ENCODE assay signal across 21 cellular contexts in the genomic region with DNA sequence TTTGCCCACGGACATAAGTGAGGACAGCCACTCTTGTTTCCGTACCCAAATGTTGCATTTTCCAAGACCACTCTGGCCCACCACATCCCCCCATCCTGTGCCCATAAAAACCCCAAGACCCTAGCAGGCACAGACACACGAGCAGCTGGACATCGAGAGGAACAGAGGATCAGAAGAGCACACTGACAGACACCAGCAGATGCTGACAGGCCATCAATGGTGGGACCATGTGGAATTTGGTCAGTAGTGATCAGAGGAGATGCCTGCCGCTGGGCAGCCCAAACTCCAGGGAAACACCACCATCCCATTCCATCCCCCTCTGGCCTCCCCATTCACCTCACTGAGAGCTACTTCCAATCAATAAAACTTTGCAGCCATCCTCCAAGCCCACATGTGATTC.
"Had no signal": no experiment of that assay in that cellular context is flagged by ENCODE, and none has a peak within 500 bp of the region (broad histone marks: within the 10 kb centered on the region; RNA-seq: fewer than 3 reads in every experiment).

No MANE protein-coding gene starts in this region.

- FAIRE-seq: endothelial cell of umbilical vein had no signal

- H3K36me3 ChIP-seq: heart left ventricle had no signal

- H3K27me3 Mint-ChIP-seq: activated naive CD8-positive, alpha-beta T cell; stimulated activated naive B cell treated with anti-CD40 and anti-IgM and Interleukin-4, amounts not matched to agents 10 μg/mL and 1 μg/mL and 100 μg/mL, for 72 hours had no signal

- H3K4me1 ChIP-seq: body of pancreas had no signal

- H3K36me3 Mint-ChIP-seq: stimulated activated naive B cell treated with anti-CD40 and anti-IgM and Interleukin-4, amounts not matched to agents 10 μg/mL and 1 μg/mL and 100 μg/mL, for 72 hours had no signal

- H3K4me3 Mint-ChIP-seq: activated CD8-positive, alpha-beta T cell treated with anti-CD3 and anti-CD28 coated beads, Interleukin-2, amount 10 ng/mL, durations not matched to agents 7 days and 5 days; activated naive CD8-positive, alpha-beta T cell; central memory CD8-positive, alpha-beta T cell; natural killer cell; stimulated activated naive B cell treated with anti-CD40 and anti-IgM and Interleukin-4, amounts not matched to agents 10 μg/mL and 1 μg/mL and 100 μg/mL, for 72 hours had no signal

- H3K4me3 ChIP-seq: body of pancreas, heart left ventricle, mucosa of descending colon, tibial nerve had no signal

- H3K4me1 Mint-ChIP-seq: central memory CD8-positive, alpha-beta T cell; natural killer cell; stimulated activated naive B cell treated with anti-CD40 and anti-IgM and Interleukin-4, amounts not matched to agents 10 μg/mL and 1 μg/mL and 100 μg/mL, for 72 hours had no signal

- H3K27me3 ChIP-seq: body of pancreas, heart left ventricle, tibial nerve had no signal

- ATAC-seq: activated CD8-positive, alpha-beta T cell treated with anti-CD3 and anti-CD28 coated beads, Interleukin-2, amount 10 ng/mL, durations not matched to agents 7 days and 5 days; body of pancreas; mucosa of descending colon; natural killer cell; stimulated activated naive B cell treated with anti-CD40 and anti-IgM and Interleukin-4, amounts not matched to agents 10 μg/mL and 1 μg/mL and 100 μg/mL, for 72 hours had no signal

- H3K27ac ChIP-seq: body of pancreas, tibial nerve had no signal

- H3K27ac Mint-ChIP-seq: activated CD8-positive, alpha-beta T cell treated with anti-CD3 and anti-CD28 coated beads, Interleukin-2, amount 10 ng/mL, durations not matched to agents 7 days and 5 days; activated naive CD8-positive, alpha-beta T cell; natural killer cell; stimulated activated naive B cell treated with anti-CD40 and anti-IgM and Interleukin-4, amounts not matched to agents 10 μg/mL and 1 μg/mL and 100 μg/mL, for 72 hours had no signal

- H3K9me3 ChIP-seq: body of pancreas had no signal

- H3K9me3 Mint-ChIP-seq: natural killer cell had no signal

- DNase-seq: activated CD4-positive, alpha-beta T cell treated with anti-CD3 and anti-CD28 coated beads for 4 hours; activated CD8-positive, alpha-beta memory T cell treated with anti-CD3 and anti-CD28 coated beads, Interleukin-2, amount 50 U/mL, for 4 hours; activated CD8-positive, alpha-beta T cell treated with anti-CD3 and anti-CD28 coated beads, Interleukin-2, amount 10 ng/mL, durations not matched to agents 7 days and 5 days; activated gamma-delta T cell; activated T-cell treated with anti-CD3 and anti-CD28 coated beads, Interleukin-2, amount 50 U/mL, for 48 hours; body of pancreas; cortex of kidney; effector CD4-positive, alpha-beta T cell; foreskin melanocyte; heart left ventricle; islet precursor cell; mucosa of descending colon; natural killer cell; stimulated activated CD4-positive, alpha-beta T cell treated with anti-CD3 and anti-CD28 coated beads, Interleukin-15, amount 100 ng/mL, for 24 hours; stimulated activated CD4-positive, alpha-beta T cell treated with anti-CD3 and anti-CD28 coated beads, Interleukin-4, amount 100 ng/mL, for 1 hour; stimulated activated naive B cell treated with anti-CD40 and anti-IgM and Interleukin-4, amounts not matched to agents 10 μg/mL and 1 μg/mL and 100 μg/mL, for 72 hours; T-helper 2 cell had no signal
